In the genomic region with DNA sequence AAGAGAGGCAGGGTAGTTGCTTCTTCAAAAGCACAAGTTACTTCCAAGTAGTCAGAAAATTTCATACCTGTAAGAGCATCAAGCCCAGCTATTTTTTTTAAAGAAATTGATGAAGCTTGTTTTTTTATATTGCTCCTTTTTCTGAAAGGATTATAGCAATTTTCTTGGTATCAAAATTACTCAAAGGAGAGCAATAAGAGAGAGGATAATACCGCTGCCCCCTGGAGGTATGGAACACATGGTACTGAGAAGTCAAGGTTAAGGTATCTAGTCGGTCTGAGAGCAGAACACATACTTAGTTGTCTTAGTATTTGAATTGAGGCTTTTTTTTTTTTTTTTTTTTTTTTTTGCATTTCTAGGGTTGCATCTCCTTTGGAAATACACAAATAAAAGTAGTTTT, we compare ENCODE assay signal across 1 cellular context.
TF ChIP-seq lines count a peak whose summit lies in the region.

No MANE protein-coding gene starts in this region.

TF ChIP-seq in GM12891, 5 proteins besides CTCF, POLR2A, EP300 and RAD21 (continued from another document):
- no peak for TF ChIP-seq POU2F2 (IDR thresholded peaks at IDR 0.05; ENCODE audit: low read depth, low read length)
